Comparison of ENCODE assay signal across 8 cellular contexts in the genomic region with DNA sequence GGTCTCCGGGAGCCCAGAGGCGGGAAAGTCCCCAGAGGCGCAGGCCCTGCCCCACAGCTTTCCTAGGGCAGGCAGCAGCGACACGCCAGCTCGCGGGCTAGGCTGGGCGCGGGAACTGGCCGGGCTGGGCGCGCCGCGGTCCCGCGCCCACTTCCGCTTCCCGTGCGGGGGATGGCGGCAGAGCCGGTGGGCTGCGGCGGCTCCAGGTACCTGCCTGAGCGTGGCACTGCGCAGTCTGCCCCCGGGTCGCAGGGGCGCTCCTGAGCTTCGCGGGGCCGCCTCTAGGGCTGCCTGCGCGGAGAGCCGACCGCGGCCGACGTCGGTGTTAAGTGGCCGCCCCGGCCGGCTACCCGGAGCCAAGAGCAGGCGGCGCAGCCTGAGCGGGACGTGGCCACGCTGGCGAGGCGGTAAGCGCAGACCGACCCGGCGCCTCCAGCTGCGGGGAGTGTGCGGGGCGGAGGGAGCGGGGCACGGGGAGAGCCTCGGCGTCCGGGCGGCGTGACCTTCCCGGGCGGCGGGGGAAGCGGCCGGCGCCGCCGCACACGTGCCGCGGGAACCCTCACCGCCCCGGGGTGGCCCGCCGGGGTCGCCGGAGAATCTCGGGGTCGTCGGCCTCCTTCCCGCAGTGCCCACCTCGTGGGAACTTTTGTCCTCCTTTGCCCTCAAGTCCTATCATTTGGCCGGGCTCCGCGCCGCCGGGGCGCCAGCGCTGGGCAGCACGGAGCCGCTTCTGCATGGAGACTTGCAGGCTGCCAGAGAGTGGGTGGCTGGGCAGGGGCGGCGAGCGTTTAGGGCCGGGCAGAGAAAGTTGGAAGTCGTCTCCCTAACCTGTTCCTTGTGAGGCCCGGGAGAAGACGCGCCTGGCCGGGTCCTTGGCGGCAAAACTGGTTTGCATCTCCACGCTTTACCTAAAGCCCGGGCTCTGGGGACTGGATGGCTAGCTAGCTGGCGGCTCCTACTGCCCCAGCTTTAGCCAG. TPM values are rescaled to one million over a fixed set of nuclear protein-coding genes. Genes with fewer than 3 reads are reported as not detected.
DNase-seq lines count a peak whose midpoint lies in the region; ATAC-seq and TF ChIP-seq lines count a peak whose summit lies in the region.

No MANE protein-coding gene starts in this region.

- no peaks in the 10 kb centered on the region for H4K20me1 ChIP-seq in OCI-LY7 (ENCODE audit: insufficient read depth, low read length)
- H4K20me1 ChIP-seq in smooth muscle cell (ENCODE audit: low read depth): no peaks in the 10 kb centered on the region

- CTCF ChIA-PET in OCI-LY7 (lab: Charles Lee; ENCODE audit: unreplicated experiment): no interaction called here

- H3K4me2 ChIP-seq in OCI-LY7 (ENCODE audit: low read length) (peak overlapping the region; percentile 12; the same call in 1 of the 2 replicates), smooth muscle cell (peak overlapping the region; percentile 90)

- DNase-seq in DMS153 (lab: John Stamatoyannopoulos, UW): peak; percentile 19
- no peak for DNase-seq in OCI-LY7 (ENCODE audit: low spot score)
- peak; percentile 8 for DNase-seq in activated naive CD8-positive, alpha-beta T cell treated with anti-CD3 and anti-CD28 coated beads, Interleukin-2, amount 50 U/mL, for 16 hours (ENCODE audit: low read depth, low spot score)
- no peak for DNase-seq in iPS DF 6.9 (ENCODE audit: low read depth, low spot score)
- peak; percentile 37 for DNase-seq in smooth muscle cell (lab: John Stamatoyannopoulos, UW; ENCODE audit: unreplicated experiment)
- no peak for DNase-seq in C1 segment of cervical spinal cord (lab: John Stamatoyannopoulos, UW)

- POLR2A ChIA-PET in OCI-LY7 (lab: Charles Lee): no interaction called here

- H3K9me3 ChIP-seq in OCI-LY7 (ENCODE audit: low read length) (no peaks in the 10 kb centered on the region), iPS DF 6.9 (ENCODE audit: control insufficient read depth, insufficient read depth, low read length) (0 out of 2 replicates have a peak, but pooled peaks cover 1% of the 10 kb centered on the region), smooth muscle cell (replicated peaks; ENCODE audit: low read depth) (no peaks in the 10 kb centered on the region)

- BruUV-seq in OCI-LY7 (replicated peaks; lab: Mats Ljungman, UMichigan): no TSS peak

- intact Hi-C loops in OCI-LY7 (cut with micrococcal nuclease; ENCODE audit: unreplicated experiment): no loop called here

- no peaks in the 10 kb centered on the region for H3F3A ChIP-seq in smooth muscle cell (ENCODE audit: low read depth)

- no peaks in the 10 kb centered on the region for H3K4me1 ChIP-seq in OCI-LY7 (ENCODE audit: insufficient read depth, low read length, poor library complexity, severe bottlenecking)
- peaks cover 1% of the 10 kb centered on the region; the same call in 1 of the 2 replicates for H3K4me1 ChIP-seq in iPS DF 6.9 (ENCODE audit: control insufficient read depth, insufficient read depth, low read length)
- H3K4me1 ChIP-seq in smooth muscle cell (ENCODE audit: low read depth): no peaks in the 10 kb centered on the region

- no peak overlapping the region for H2AFZ ChIP-seq in OCI-LY7 (ENCODE audit: low read length)
- H2AFZ ChIP-seq in smooth muscle cell (ENCODE audit: low read depth): peak overlapping the region; percentile 66

- no peak overlapping the region for H3K4me3 ChIP-seq in OCI-LY7 (ENCODE audit: low read depth, low read length, poor library complexity, severe bottlenecking)
- H3K4me3 ChIP-seq in iPS DF 6.9 (ENCODE audit: low read length): peak overlapping the region; percentile 58
- H3K4me3 ChIP-seq in smooth muscle cell: peak overlapping the region; percentile 66

- H3K27ac ChIP-seq in OCI-LY7 (ENCODE audit: low read depth, low read length, poor library complexity, severe bottlenecking): no peak overlapping the region
- H3K27ac ChIP-seq in iPS DF 6.9 (ENCODE audit: low read length): no peak overlapping the region
- H3K27ac ChIP-seq in smooth muscle cell (ENCODE audit: low read depth): no peak overlapping the region

- ATAC-seq in HG03159 (IDR thresholded peaks at IDR 0.05; ENCODE audit: unreplicated experiment): peak; percentile 93

- no peaks in the 10 kb centered on the region for H3K9me2 ChIP-seq in OCI-LY7 (ENCODE audit: insufficient read depth, low read length)

- TF ChIP-seq CTCF in OCI-LY7 (conservative IDR thresholded peaks at IDR 0.05; ENCODE audit: low read length) (no peak), smooth muscle cell (IDR thresholded peaks at IDR 0.05; ENCODE audit: borderline replicate concordance, insufficient read depth, poor library complexity, severe bottlenecking) (no peak)

- no CpG with 5 or more reads among the region's 108 CpGs for WGBS in iPS DF 6.9 (ENCODE audit: insufficient coverage, insufficient read length)
- 8% methylated on average over 85 of the region's 108 CpGs for whole genome bisulfite sequencing in smooth muscle cell (ENCODE audit: low lambda C conversion rate)

- no peaks in the 10 kb centered on the region for H3K36me3 ChIP-seq in OCI-LY7 (ENCODE audit: insufficient read depth, low read length)
- H3K36me3 ChIP-seq in iPS DF 6.9 (ENCODE audit: control insufficient read depth, insufficient read depth, low read length): peaks cover 3% of the 10 kb centered on the region; the same call in 1 of the 2 replicates
- H3K36me3 ChIP-seq in smooth muscle cell (ENCODE audit: low read depth): no peaks in the 10 kb centered on the region

- peak; percentile 75 for TF ChIP-seq POLR2A in GM19193 (IDR thresholded peaks at IDR 0.05; ENCODE audit: extremely low read depth, insufficient read depth, insufficient read length)

- H3K79me2 ChIP-seq in OCI-LY7 (ENCODE audit: insufficient read depth, low read depth, low read length) (no peaks in the 10 kb centered on the region), smooth muscle cell (ENCODE audit: low read depth) (no peaks in the 10 kb centered on the region)

- H3K27me3 ChIP-seq in iPS DF 6.9 (ENCODE audit: control insufficient read depth, insufficient read depth, low read length) (peaks cover 4% of the 10 kb centered on the region), smooth muscle cell (ENCODE audit: low read depth) (peaks cover 27% of the 10 kb centered on the region)

- no peak overlapping the region for H3K9ac ChIP-seq in smooth muscle cell (ENCODE audit: low read depth)

RNA-seq across cellular contexts. Expression of gene MPHOSPH8, which starts 31.4 kb away (rescaled TPM):
- 12.8 and 15.9 TPM in 2 replicates for total RNA-seq in OCI-LY7 (2014; rRNA removed; shearing (Covaris generic))
- total RNA-seq in OCI-LY7 (2022) (26.6 and 31.1 TPM in 2 replicates), smooth muscle cell (8.1 and 14.0 TPM in 2 replicates)
- polyA plus RNA-seq in smooth muscle cell: 9.4 and 10.1 TPM in 2 replicates

RNA-seq across cellular contexts. Expression of gene TPTE2, which starts 40.7 kb away (rescaled TPM):
- total RNA-seq in OCI-LY7 (2014; rRNA removed; shearing (Covaris generic)): not detected in 2 replicates
- total RNA-seq in OCI-LY7 (2022): 0.27 and 0.30 TPM in 2 replicates
- not detected in 2 replicates for total RNA-seq in smooth muscle cell
- polyA plus RNA-seq in smooth muscle cell: 0.10 TPM in 1 of 2 replicates, not detected in the other

Comparison
In these comparisons a context has a peak if more than half of its experiments do, and no peak if none do; other contexts are left out.
1. DNase-seq: peak in DMS153 (single experiment), activated naive CD8-positive, alpha-beta T cell treated with anti-CD3 and anti-CD28 coated beads, Interleukin-2, amount 50 U/mL, for 16 hours (single experiment) and smooth muscle cell (single experiment); none in OCI-LY7 (single experiment), iPS DF 6.9 (single experiment) and C1 segment of cervical spinal cord (0 of 14).